ENCODE assay signal across 12 cellular contexts in the genomic region with DNA sequence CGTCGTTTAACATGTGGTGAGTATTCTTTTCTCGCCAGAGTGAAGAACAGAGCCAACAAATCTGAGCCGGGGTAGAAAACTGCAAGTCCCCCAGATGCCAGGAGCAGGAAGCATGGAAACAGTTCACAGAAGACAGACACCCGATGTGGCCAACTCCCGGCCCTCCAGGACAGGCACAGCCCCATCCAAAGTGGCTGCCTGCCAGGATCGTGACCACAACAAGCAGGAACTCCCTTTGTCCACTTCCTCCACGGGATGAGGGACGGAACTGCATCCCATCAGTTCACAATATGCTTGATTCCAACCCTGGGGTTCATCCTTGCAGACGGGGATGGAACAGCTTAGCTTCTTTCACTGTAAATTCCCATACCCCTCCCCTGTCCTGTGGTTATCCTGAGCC.
A peak's percentile ranks its signal among the peaks of the same experiment; 100 is the strongest.
DNase-seq lines count a peak whose midpoint lies in the region; ATAC-seq and TF ChIP-seq lines count a peak whose summit lies in the region.
"Had no signal": no experiment of that assay in that cellular context is flagged by ENCODE, and none has a peak within 500 bp of the region (broad histone marks: within the 10 kb centered on the region; RNA-seq: fewer than 3 reads in every experiment).

No MANE protein-coding gene starts in this region.

- ATAC-seq in GM21576 (IDR thresholded peaks at IDR 0.05; ENCODE audit: unreplicated experiment) = no peak
- no peak for ATAC-seq in GM21737 (IDR thresholded peaks at IDR 0.05; ENCODE audit: unreplicated experiment)
- ATAC-seq: upper lobe of right lung had no signal

- peak overlapping the region; percentile 7; the same call in 1 of the 2 replicates for H3K4me3 ChIP-seq in AG10803 (ENCODE audit: low read length)
- H3K4me3 ChIP-seq: skin epidermis, upper lobe of right lung had no signal

- TF ChIP-seq CTCF in AG10803 (conservative IDR thresholded peaks at IDR 0.05; ENCODE audit: low read length) = no peak

- DNase-seq in AG10803 (ENCODE audit: low read depth) (peak; percentile 67), LoVo (ENCODE audit: low spot score) (peak; percentile 10), fibroblast of gingiva (ENCODE audit: low read depth) (peak; percentile 11), myocyte (ENCODE audit: low read depth) (peak; percentile 39), islet precursor cell (no peak), activated T-cell treated with anti-CD3 and anti-CD28 coated beads for 4 hours (no peak)
- DNase-seq: GF-D8, NCI-H2029 treated with DMSO at 0.1 percent for 48 hours, upper lobe of right lung had no signal

Comparison
In these comparisons a context has a peak if more than half of its experiments do, and no peak if none do; other contexts are left out.
1. DNase-seq: peak in AG10803 (single experiment), LoVo (single experiment), fibroblast of gingiva (single experiment) and myocyte (single experiment); none in islet precursor cell (single experiment) and activated T-cell treated with anti-CD3 and anti-CD28 coated beads for 4 hours (single experiment).